In genomic region chr4:6548201-6548881, GRCh38 we compare ENCODE assay signal across 9 cellular contexts. TPM values are rescaled to one million over a fixed set of nuclear protein-coding genes. Genes with fewer than 3 reads are reported as not detected.
DNase-seq lines count a peak whose midpoint lies in the region; ATAC-seq and TF ChIP-seq lines count a peak whose summit lies in the region.
"Had no signal": no experiment of that assay in that cellular context is flagged by ENCODE, and none has a peak within 500 bp of the region (broad histone marks: within the 10 kb centered on the region; RNA-seq: fewer than 3 reads in every experiment).

No MANE protein-coding gene starts in this region.

- H3K27me3 Mint-ChIP-seq in Caco-2 (ENCODE audit: insufficient read depth, unreplicated experiment) (peaks cover 20% of the 10 kb centered on the region), glutamatergic neuron (ENCODE audit: unreplicated experiment) (peaks cover 14% of the 10 kb centered on the region)
- peaks cover 3% of the 10 kb centered on the region for H3K27me3 Mint-ChIP-seq in T-helper 2 cell treated with Interferon-gamma antibody and Interleukin-4, amounts not matched to agents 5 μg/mL and 100 μg/mL, for 36 hours (ENCODE audit: low read depth)

- CTCF ChIA-PET in Caco-2 (lab: Charles Lee) = interaction anchor here (0.6 to 1.2 kb wide), 2 partner anchors 42 to 220 kb away, joined by 3 read pairs; no protein-coding TSS in a partner anchor
- CTCF ChIA-PET in HEK293T (lab: Yijun Ruan, JAX) = interaction anchor here (0.6 to 1.9 kb wide), 10 partner anchors 12 to 284 kb away, joined by 3 to 8 read pairs (median 3); partner anchors contain the start of gene BLOC1S4

- intact Hi-C loops in Caco-2 (cut with micrococcal nuclease; ENCODE audit: unreplicated experiment) (loop anchor here (2.0 kb wide), 1 partner anchor 204 kb away; no protein-coding TSS in a partner anchor), lower lobe of right lung (cut with DNase I) (no loop called here)

- no peak overlapping the region for H3K27ac Mint-ChIP-seq in Caco-2 (ENCODE audit: unreplicated experiment)
- peak overlapping the region; percentile 57 for H3K27ac Mint-ChIP-seq in glutamatergic neuron (ENCODE audit: unreplicated experiment)
- no peak overlapping the region for H3K27ac Mint-ChIP-seq in T-helper 2 cell treated with Interferon-gamma antibody and Interleukin-4, amounts not matched to agents 5 μg/mL and 100 μg/mL, for 36 hours

- H3K36me3 Mint-ChIP-seq in Caco-2 (ENCODE audit: insufficient read depth, unreplicated experiment) (no peaks in the 10 kb centered on the region), glutamatergic neuron (ENCODE audit: unreplicated experiment) (no peaks in the 10 kb centered on the region)
- no peaks in the 10 kb centered on the region for H3K36me3 Mint-ChIP-seq in T-helper 2 cell treated with Interferon-gamma antibody and Interleukin-4, amounts not matched to agents 5 μg/mL and 100 μg/mL, for 36 hours (ENCODE audit: low read depth)

- no peaks in the 10 kb centered on the region for H3K4me1 Mint-ChIP-seq in Caco-2 (ENCODE audit: low read depth, unreplicated experiment)
- H3K4me1 Mint-ChIP-seq in glutamatergic neuron (ENCODE audit: low read depth, unreplicated experiment) = peaks cover 14% of the 10 kb centered on the region
- H3K4me1 Mint-ChIP-seq in T-helper 2 cell treated with Interferon-gamma antibody and Interleukin-4, amounts not matched to agents 5 μg/mL and 100 μg/mL, for 36 hours (ENCODE audit: low read depth) = no peaks in the 10 kb centered on the region
- H3K4me1 Mint-ChIP-seq: IgD-negative memory B cell had no signal

- H3K4me1 ChIP-seq in Caco-2 (no peaks in the 10 kb centered on the region), lower lobe of right lung (no peaks in the 10 kb centered on the region)

- BruUV-seq in Caco-2 (replicated peaks; lab: Mats Ljungman, UMichigan) = no TSS peak

- ATAC-seq in HG02938 (IDR thresholded peaks at IDR 0.05; ENCODE audit: unreplicated experiment) (no peak), lower lobe of right lung (no peak), GM19467 (IDR thresholded peaks at IDR 0.05; ENCODE audit: unreplicated experiment) (no peak)

- POLR2A ChIA-PET in Caco-2 (lab: Charles Lee) = no interaction called here
- POLR2A ChIA-PET in HEK293T (lab: Yijun Ruan, JAX) = interaction anchor here (0.6 to 1.3 kb wide), 3 partner anchors 14 to 92 kb away, joined by 3 read pairs; partner anchors contain the start of genes MAN2B2 and MRFAP1

- H3K9me3 ChIP-seq in Caco-2 (peaks cover 3% of the 10 kb centered on the region; the same call in 1 of the 2 replicates), lower lobe of right lung (peaks cover 10% of the 10 kb centered on the region)

- DNase-seq in Caco-2 = peak; percentile 54 to 55
- DNase-seq in HEK293T (ENCODE audit: extremely low spot score) = peak; percentile 71
- peak; percentile 52 for DNase-seq in RPMI7951 (ENCODE audit: low read depth)
- DNase-seq in glutamatergic neuron = peak; percentile 83
- no peak for DNase-seq in lower lobe of right lung
- no peak for DNase-seq in T-helper 2 cell treated with Interferon-gamma antibody and Interleukin-4, amounts not matched to agents 5 μg/mL and 100 μg/mL, for 36 hours (ENCODE audit: low spot score)

- H3K27me3 ChIP-seq in Caco-2 (replicated peaks; ENCODE audit: control insufficient read depth, insufficient read depth, low read length) (no peaks in the 10 kb centered on the region), lower lobe of right lung (ENCODE audit: low read depth) (peaks cover 14% of the 10 kb centered on the region)

- H3K9me3 Mint-ChIP-seq in Caco-2 (ENCODE audit: unreplicated experiment) = peaks cover 10% of the 10 kb centered on the region
- H3K9me3 Mint-ChIP-seq in glutamatergic neuron (ENCODE audit: unreplicated experiment) = peaks cover 9% of the 10 kb centered on the region
- H3K9me3 Mint-ChIP-seq in T-helper 2 cell treated with Interferon-gamma antibody and Interleukin-4, amounts not matched to agents 5 μg/mL and 100 μg/mL, for 36 hours = no peaks in the 10 kb centered on the region

- H3K4me3 ChIP-seq in Caco-2 (ENCODE audit: low read depth, low read length) = no peak overlapping the region
- no peak overlapping the region for H3K4me3 ChIP-seq in lower lobe of right lung

- H3K36me3 ChIP-seq in Caco-2 (ENCODE audit: control insufficient read depth, insufficient read depth, low read length) (no peaks in the 10 kb centered on the region), lower lobe of right lung (no peaks in the 10 kb centered on the region)

- H3K27ac ChIP-seq in lower lobe of right lung = no peak overlapping the region

- TF ChIP-seq CTCF in Caco-2 (IDR thresholded peaks at IDR 0.05; ENCODE audit: insufficient read depth in 1 of 2, low read depth in 1 of 2, low read length in 1 of 2, severe bottlenecking in 1 of 2, unreplicated experiment in 1 of 2) (peak in 1 of 2 experiments; percentile 15), glutamatergic neuron (IDR thresholded peaks at IDR 0.05; ENCODE audit: partially characterized antibody, unreplicated experiment) (peak; percentile 71), lower lobe of right lung (IDR thresholded peaks at IDR 0.05) (no peak)

- H3K4me3 Mint-ChIP-seq in Caco-2 (ENCODE audit: unreplicated experiment) (no peak overlapping the region), glutamatergic neuron (ENCODE audit: unreplicated experiment) (no peak overlapping the region)
- no peak overlapping the region for H3K4me3 Mint-ChIP-seq in T-helper 2 cell treated with Interferon-gamma antibody and Interleukin-4, amounts not matched to agents 5 μg/mL and 100 μg/mL, for 36 hours
- H3K4me3 Mint-ChIP-seq: IgD-negative memory B cell had no signal

TF ChIP-seq in HEK293T, 16 proteins besides CTCF, POLR2A, EP300 and RAD21:
- TF ChIP-seq ARNT (IDR thresholded peaks at IDR 0.05) = no peak
- no peak for TF ChIP-seq BHLHE40 (IDR thresholded peaks at IDR 0.05; ENCODE audit: borderline replicate concordance)
- TF ChIP-seq FOXM1 (IDR thresholded peaks at IDR 0.05; ENCODE audit: borderline replicate concordance) = no peak
- TF ChIP-seq CTBP1 (IDR thresholded peaks at IDR 0.05; ENCODE audit: borderline replicate concordance) = no peak
- TF ChIP-seq PKNOX1 (IDR thresholded peaks at IDR 0.05) = no peak
- TF ChIP-seq SUZ12 (IDR thresholded peaks at IDR 0.05) = no peak
- no peak for TF ChIP-seq FOXA1 (IDR thresholded peaks at IDR 0.05)
- TF ChIP-seq SP1 (IDR thresholded peaks at IDR 0.05) = no peak
- TF ChIP-seq ZNF384 (IDR thresholded peaks at IDR 0.05) = no peak
- TF ChIP-seq TARDBP (IDR thresholded peaks at IDR 0.05) = no peak
- TF ChIP-seq LEF1 (IDR thresholded peaks at IDR 0.05; ENCODE audit: borderline replicate concordance) = no peak
- no peak for TF ChIP-seq FOXK2 (IDR thresholded peaks at IDR 0.05)
- no peak for TF ChIP-seq NFRKB (IDR thresholded peaks at IDR 0.05)
- TF ChIP-seq HDGF (IDR thresholded peaks at IDR 0.05; ENCODE audit: borderline replicate concordance) = no peak
- TF ChIP-seq ELF4 (IDR thresholded peaks at IDR 0.05) = no peak

RNA-seq across cellular contexts. Expression of gene MAN2B2, which starts 26.6 kb away (rescaled TPM):
- total RNA-seq in Caco-2 (2022) (17.3 and 20.5 TPM in 2 replicates), glutamatergic neuron (ENCODE audit: unreplicated experiment) (15.5 TPM), lower lobe of right lung (41.2 TPM)
- 11.7 TPM in 2 replicates for total RNA-seq in RPMI7951 (2014; rRNA removed; shearing (Covaris generic))

Comparison
In these comparisons a context has a peak if more than half of its experiments do, and no peak if none do; other contexts are left out.
1. DNase-seq: peak in Caco-2 (2 of 2), HEK293T (single experiment), RPMI7951 (single experiment) and glutamatergic neuron (single experiment); none in lower lobe of right lung (single experiment) and T-helper 2 cell treated with Interferon-gamma antibody and Interleukin-4, amounts not matched to agents 5 μg/mL and 100 μg/mL, for 36 hours (single experiment).